Comparison of ENCODE assay signal across 8 cellular contexts in genomic region chr2:37711308-37711731, GRCh38. TPM values are rescaled to one million over a fixed set of nuclear protein-coding genes. Genes with fewer than 3 reads are reported as not detected.
DNase-seq lines count a peak whose midpoint lies in the region; ATAC-seq, FAIRE-seq and TF ChIP-seq lines count a peak whose summit lies in the region.

No MANE protein-coding gene starts in this region.

- no peaks in the 10 kb centered on the region for H3K27me3 ChIP-seq in CD4-positive, alpha-beta T cell (ENCODE audit: control insufficient read depth, insufficient read depth, low read length)
- no peaks in the 10 kb centered on the region for H3K27me3 ChIP-seq in endothelial cell of umbilical vein (ENCODE audit: control insufficient read depth in 2 of 2, insufficient read depth in 2 of 2, low read length in 2 of 2)
- no peaks in the 10 kb centered on the region for H3K27me3 ChIP-seq in prostate gland (replicated peaks; ENCODE audit: insufficient read depth)

- no TSS peak for BruUV-seq in endothelial cell of umbilical vein (replicated peaks; lab: Mats Ljungman, UMichigan)

- no peak overlapping the region for H3K9ac ChIP-seq in endothelial cell of umbilical vein (replicated peaks; ENCODE audit: extremely low read depth, insufficient read depth, low read length)

- DNase-seq in CD4-positive, alpha-beta T cell = peak in 7 of 10 experiments; percentile 1 to 19 (median 7)
- DNase-seq in H54 (ENCODE audit: insufficient read length, low spot score) (peak; percentile 66), SIG-M5 treated with dmso at 0.1 percent for 504 hours (lab: John Stamatoyannopoulos, UW; ENCODE audit: unreplicated experiment) (peak; percentile 95), endothelial cell of umbilical vein (ENCODE audit: low read depth, low spot score) (no peak), hippocampal formation (lab: John Stamatoyannopoulos, UW) (no peak), NCI-H82 treated with DMSO at 0.1 percent for 48 hours (lab: John Stamatoyannopoulos, UW; ENCODE audit: unreplicated experiment) (no peak), prostate gland (ENCODE audit: low spot score) (no peak)
- DNase-seq in stimulated activated CD8-positive, alpha-beta memory T cell treated with anti-CD3 and anti-CD28 coated beads, Interleukin-4, amount 100 ng/mL, for 48 hours = peak; percentile 31

- H3K4me2 ChIP-seq in endothelial cell of umbilical vein (ENCODE audit: insufficient read depth, low read length) = no peak overlapping the region

- H3K4me1 ChIP-seq in endothelial cell of umbilical vein (ENCODE audit: control insufficient read depth, extremely low read depth, insufficient read depth, low read length) (peaks cover 12% of the 10 kb centered on the region), prostate gland (replicated peaks) (no peaks in the 10 kb centered on the region)

- dilution Hi-C loops in endothelial cell of umbilical vein (cut with MboI; ENCODE audit: extremely low pct_ligation_motif_present, low sequenced_read_pairs) = no loop called here

- no peak overlapping the region for H3K27ac ChIP-seq in CD4-positive, alpha-beta T cell (ENCODE audit: low read depth, low read length)
- H3K27ac ChIP-seq in endothelial cell of umbilical vein (ENCODE audit: insufficient read depth, low read depth, low read length) (no peak overlapping the region), prostate gland (no peak overlapping the region)

- H3K9me1 ChIP-seq in endothelial cell of umbilical vein (replicated peaks; ENCODE audit: control insufficient read depth, extremely low read depth, insufficient read depth, low read length) = no peaks in the 10 kb centered on the region

- peaks cover 65% of the 10 kb centered on the region for H3K4me1 Mint-ChIP-seq in CD4-positive, alpha-beta T cell (ENCODE audit: low read depth)

- POLR2A ChIA-PET in CD4-positive, alpha-beta T cell (lab: Charles Lee) = interaction anchor here (1.2 kb wide), 1 partner anchor 27 kb away, joined by 4 read pairs; no protein-coding TSS in a partner anchor
- POLR2A ChIA-PET in endothelial cell of umbilical vein (lab: Charles Lee) = no interaction called here

- H3K27me3 Mint-ChIP-seq in CD4-positive, alpha-beta T cell = no peaks in the 10 kb centered on the region

- peak; percentile 100 for FAIRE-seq in H54 (lab: Jason Lieb, UNC)
- FAIRE-seq in endothelial cell of umbilical vein (lab: Jason Lieb, UNC) = no peak

- no peak for TF ChIP-seq CTCF in CD4-positive, alpha-beta T cell (IDR thresholded peaks at IDR 0.05)
- TF ChIP-seq CTCF in endothelial cell of umbilical vein (IDR thresholded peaks at IDR 0.05; ENCODE audit: extremely low read depth in 1 of 2, insufficient read depth in 1 of 2, low read depth in 1 of 2, low read length in 2 of 2) = no peak
- TF ChIP-seq CTCF in prostate gland (IDR thresholded peaks at IDR 0.05) = no peak

- H3K4me3 ChIP-seq in endothelial cell of umbilical vein (replicated peaks in 1 of 3; ENCODE audit: insufficient read depth in 1 of 3, low read depth in 1 of 3, low read length in 3 of 3) = no peak overlapping the region
- no peak overlapping the region for H3K4me3 ChIP-seq in prostate gland

- TF ChIP-seq POLR2A in H54 (IDR thresholded peaks at IDR 0.05; ENCODE audit: low read depth, low read length) (0 out of 2 replicates have a peak, but pooled peaks have one; percentile 12), endothelial cell of umbilical vein (IDR thresholded peaks at IDR 0.05; ENCODE audit: low read depth, low read length) (no peak), prostate gland (IDR thresholded peaks at IDR 0.05) (no peak)

- peaks cover 5% of the 10 kb centered on the region for H3K9me3 ChIP-seq in CD4-positive, alpha-beta T cell (ENCODE audit: control insufficient read depth, low read length)
- H3K9me3 ChIP-seq in endothelial cell of umbilical vein (replicated peaks; ENCODE audit: control insufficient read depth, insufficient read depth, low read length) = no peaks in the 10 kb centered on the region
- H3K9me3 ChIP-seq in prostate gland = no peaks in the 10 kb centered on the region

- no peaks in the 10 kb centered on the region for H3K9me3 Mint-ChIP-seq in CD4-positive, alpha-beta T cell

- WGBS in prostate gland = 100% methylated on average over 1 of the region's 1 CpG

- peak overlapping the region; percentile 9 for H3K4me3 Mint-ChIP-seq in CD4-positive, alpha-beta T cell

- no peaks in the 10 kb centered on the region for H3K79me2 ChIP-seq in endothelial cell of umbilical vein (ENCODE audit: control insufficient read depth, insufficient read depth, low read length)

- H3K36me3 ChIP-seq in endothelial cell of umbilical vein (ENCODE audit: control insufficient read depth in 2 of 2, extremely low read depth in 1 of 2, insufficient read depth in 2 of 2, low read length in 2 of 2) (no peaks in the 10 kb centered on the region), prostate gland (no peaks in the 10 kb centered on the region)

- H4K20me1 ChIP-seq in endothelial cell of umbilical vein (replicated peaks; ENCODE audit: control insufficient read depth, extremely low read depth, insufficient read depth, low read length) = no peaks in the 10 kb centered on the region

- ATAC-seq in CD4-positive, alpha-beta T cell (ENCODE audit: poor library complexity) = peak; percentile 85

- H2AFZ ChIP-seq in endothelial cell of umbilical vein (ENCODE audit: low read depth, low read length) = peak overlapping the region; percentile 56

- H3K27ac Mint-ChIP-seq in CD4-positive, alpha-beta T cell = peak overlapping the region; percentile 4

- intact Hi-C loops in CD4-positive, alpha-beta T cell (cut with DNase I, micrococcal nuclease) = loop anchor here in 1 of 2 experiments (10.0 kb wide), 1 partner anchor 113 kb away; no protein-coding TSS in a partner anchor
- intact Hi-C loops in endothelial cell of umbilical vein (cut with micrococcal nuclease) (loop anchor here (2.0 kb wide), 1 partner anchor 39 kb away; no protein-coding TSS in a partner anchor), prostate gland (cut with DNase I) (no loop called here)

- no peaks in the 10 kb centered on the region for H3K36me3 Mint-ChIP-seq in CD4-positive, alpha-beta T cell (ENCODE audit: low read depth)

- CTCF ChIA-PET in CD4-positive, alpha-beta T cell (lab: Charles Lee) = no interaction called here
- CTCF ChIA-PET in endothelial cell of umbilical vein (lab: Charles Lee) = interaction anchor here (0.7 to 1.8 kb wide), 4 partner anchors 121 to 315 kb away, joined by 3 to 6 read pairs (median 4); no protein-coding TSS in a partner anchor

TF ChIP-seq in endothelial cell of umbilical vein, 7 proteins besides CTCF, POLR2A, EP300 and RAD21:
- TF ChIP-seq JUN (IDR thresholded peaks at IDR 0.05; ENCODE audit: borderline replicate concordance, insufficient read depth, insufficient read length, low read depth) (no peak), MYC (IDR thresholded peaks at IDR 0.05; ENCODE audit: low read depth, low read length) (no peak), POLR2AphosphoS5 (IDR thresholded peaks at IDR 0.05; ENCODE audit: insufficient read depth, low read depth, low read length) (peak; percentile 49), GATA2 (IDR thresholded peaks at IDR 0.05; ENCODE audit: insufficient read depth, insufficient read length, low read depth, low read length) (no peak), FOS (IDR thresholded peaks at IDR 0.05; ENCODE audit: borderline replicate concordance, insufficient read depth, low read length) (peak; percentile 50), MAX (IDR thresholded peaks at IDR 0.05; ENCODE audit: insufficient read depth, insufficient read length) (no peak), EZH2 (IDR thresholded peaks at IDR 0.05; ENCODE audit: borderline replicate concordance, low read depth, low read length, severe bottlenecking) (no peak)
TF ChIP-seq in endothelial cell of umbilical vein: peak in this region for 2.

RNA-seq across cellular contexts. Expression of gene CDC42EP3, which starts 39.9 kb away (rescaled TPM):
- 10 to 100 TPM; 20.6 to 24.1 TPM for total RNA-seq in CD4-positive, alpha-beta T cell
- 40.2 and 54.7 TPM in 2 replicates for total RNA-seq in endothelial cell of umbilical vein
- 14.6 and 14.9 TPM in 2 replicates for polyA plus RNA-seq in endothelial cell of umbilical vein
- 23.3 and 25.2 TPM in 2 replicates for polyA plus RNA-seq in endothelial cell of umbilical vein (2011; cell fraction: cytosol; rRNA removed)
- 20.4 and 27.5 TPM in 2 replicates for polyA plus RNA-seq in endothelial cell of umbilical vein (2011; cell fraction: nucleus; rRNA removed)
- 12.7 and 22.3 TPM in 2 replicates for polyA plus RNA-seq in endothelial cell of umbilical vein (2012)
- polyA minus RNA-seq in endothelial cell of umbilical vein = 21.0 and 23.1 TPM in 2 replicates
- 1.1 TPM for polyA minus RNA-seq in endothelial cell of umbilical vein (2011; cell fraction: cytosol; rRNA and poly(A)+ RNA removed)
- 19.4 and 31.1 TPM in 2 replicates for polyA minus RNA-seq in endothelial cell of umbilical vein (2011; cell fraction: nucleus; rRNA and poly(A)+ RNA removed)
- 10 to 100 TPM; 38.5 to 75.5 TPM for total RNA-seq in prostate gland

Comparison
In these comparisons a context has a peak if more than half of its experiments do, and no peak if none do; other contexts are left out.
1. DNase-seq: peak in CD4-positive, alpha-beta T cell (7 of 10), H54 (single experiment), SIG-M5 treated with dmso at 0.1 percent for 504 hours (single experiment) and stimulated activated CD8-positive, alpha-beta memory T cell treated with anti-CD3 and anti-CD28 coated beads, Interleukin-4, amount 100 ng/mL, for 48 hours (single experiment); none in endothelial cell of umbilical vein (single experiment), hippocampal formation (0 of 2), NCI-H82 treated with DMSO at 0.1 percent for 48 hours (single experiment) and prostate gland (single experiment).